In the genomic region with DNA sequence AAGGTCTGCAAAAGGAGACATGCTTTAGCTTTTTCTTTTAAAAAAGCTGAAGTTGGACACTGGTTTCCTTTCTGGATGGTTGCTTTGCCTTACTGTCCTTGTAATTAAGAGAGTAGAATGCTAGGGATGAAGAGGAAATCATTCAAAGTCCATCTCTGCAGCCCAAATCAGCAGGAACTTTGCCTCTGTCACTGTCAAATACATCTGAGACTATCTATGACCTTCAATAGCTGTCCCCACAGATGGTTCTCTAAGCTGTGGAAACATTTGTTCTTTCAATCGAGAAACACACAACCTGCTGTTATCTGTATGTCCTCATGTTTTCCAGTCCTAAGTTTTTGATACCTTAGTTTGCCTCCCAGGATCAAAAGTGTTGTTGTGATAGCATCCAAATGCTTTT, we compare ENCODE assay signal across 15 cellular contexts.
DNase-seq lines count a peak whose midpoint lies in the region; ATAC-seq and TF ChIP-seq lines count a peak whose summit lies in the region.
"Had no signal": no experiment of that assay in that cellular context is flagged by ENCODE, and none has a peak within 500 bp of the region (broad histone marks: within the 10 kb centered on the region; RNA-seq: fewer than 3 reads in every experiment).

No MANE protein-coding gene starts in this region.

- DNase-seq in Panc1 (ENCODE audit: low read depth, low spot score) (no peak), esophagus muscularis mucosa (ENCODE audit: extremely low spot score) (no peak), tibial artery (no peak), putamen (ENCODE audit: low spot score) (no peak), 8988T (no peak), NCI-H187 treated with DMSO at 0.1 percent for 48 hours (lab: John Stamatoyannopoulos, UW) (no peak)
- DNase-seq: COR-L47, GF-D8, KG1, NCI-H1436, NCI-H2081 treated with DMSO at 0.1 percent for 48 hours, NCI-H510A treated with DMSO at 0.1 percent for 48 hours, NCI-H82, PC-9 had no signal

- H3K27ac ChIP-seq in Panc1 (ENCODE audit: low read length) (peak overlapping the region; percentile 11; the same call in 1 of the 2 replicates), esophagus muscularis mucosa (replicated peaks in 1 of 4) (peak overlapping the region; percentile 85 to 97 (median 94)), muscle layer of duodenum (ENCODE audit: low read length) (peak overlapping the region; percentile 33), tibial artery (peak overlapping the region; percentile 80 to 91)
- H3K27ac ChIP-seq: PC-9 had no signal

- no TSS peak for BruUV-seq in Panc1 (replicated peaks; lab: Mats Ljungman, UMichigan)

- WGBS in esophagus muscularis mucosa, result 43% methylated on average over 1 of the region's 1 CpG

- POLR2A ChIA-PET in Panc1 (lab: Charles Lee), result interaction anchor here (0.6 kb wide), 1 partner anchor 324 kb away, joined by 5 read pairs; no protein-coding TSS in a partner anchor

- H3K4me1 ChIP-seq in Panc1 (ENCODE audit: control insufficient read depth, insufficient read depth, low read length) (peaks cover 41% of the 10 kb centered on the region), esophagus muscularis mucosa (peaks cover 94 to 100% (median 100%) of the 10 kb centered on the region in 4 donors), muscle layer of duodenum (ENCODE audit: control insufficient read depth in 1 of 2, insufficient read depth in 2 of 2, low read length in 2 of 2) (peaks cover 23 to 59% of the 10 kb centered on the region in 2 donors), tibial artery (peaks cover 0 to 100% (median 83%) of the 10 kb centered on the region in 4 donors)

- no peak for ATAC-seq in Panc1

- no peak for TF ChIP-seq POLR2A in esophagus muscularis mucosa (IDR thresholded peaks at IDR 0.05; ENCODE audit: low read depth)

- no peaks in the 10 kb centered on the region for H3K36me3 ChIP-seq in Panc1 (ENCODE audit: control insufficient read depth, insufficient read depth, low read length)
- H3K36me3 ChIP-seq in esophagus muscularis mucosa, result peaks cover 0 to 7% (median 0%) of the 10 kb centered on the region in 4 donors
- no peaks in the 10 kb centered on the region for H3K36me3 ChIP-seq in muscle layer of duodenum (ENCODE audit: control insufficient read depth in 1 of 2, insufficient read depth in 2 of 2, low read length in 2 of 2)
- H3K36me3 ChIP-seq in tibial artery, result peaks cover 10 to 23% (median 18%) of the 10 kb centered on the region in 3 donors

- TF ChIP-seq CTCF in Panc1 (IDR thresholded peaks at IDR 0.05) (no peak), esophagus muscularis mucosa (IDR thresholded peaks at IDR 0.05) (no peak), tibial artery (IDR thresholded peaks at IDR 0.05) (no peak)

- in situ Hi-C loops in Panc1 (cut with HindIII; ENCODE audit: low pct_unique_long_range_greater_than_20kb, low sequenced_read_pairs), result no loop called here

- TF ChIP-seq EP300 in esophagus muscularis mucosa (IDR thresholded peaks at IDR 0.05), result no peak

- H3K4me3 ChIP-seq in Panc1 (ENCODE audit: low read depth in 2 of 2, low read length in 2 of 2) (no peak overlapping the region), esophagus muscularis mucosa (no peak overlapping the region), muscle layer of duodenum (ENCODE audit: low read depth in 1 of 2, low read length in 2 of 2) (no peak overlapping the region), tibial artery (no peak overlapping the region)
- H3K4me3 ChIP-seq: PC-9 had no signal

- H3K9me3 ChIP-seq in Panc1 (ENCODE audit: control insufficient read depth, insufficient read depth, low read depth, low read length), result no peaks in the 10 kb centered on the region
- H3K9me3 ChIP-seq in esophagus muscularis mucosa, result no peaks in the 10 kb centered on the region
- no peaks in the 10 kb centered on the region for H3K9me3 ChIP-seq in muscle layer of duodenum (ENCODE audit: control insufficient read depth in 1 of 2, low read length in 2 of 2)
- no peaks in the 10 kb centered on the region for H3K9me3 ChIP-seq in tibial artery

- intact Hi-C loops in Panc1 (cut with micrococcal nuclease; ENCODE audit: unreplicated experiment) (no loop called here), esophagus muscularis mucosa (cut with DNase I) (no loop called here), tibial artery (cut with DNase I; ENCODE audit: low total_unique reads) (no loop called here)

- CTCF ChIA-PET in Panc1 (lab: Charles Lee), result no interaction called here

- H3K27me3 ChIP-seq in Panc1 (ENCODE audit: control insufficient read depth, insufficient read depth, low read length) (no peaks in the 10 kb centered on the region), esophagus muscularis mucosa (no peaks in the 10 kb centered on the region), muscle layer of duodenum (ENCODE audit: low read depth, low read length) (no peaks in the 10 kb centered on the region), tibial artery (no peaks in the 10 kb centered on the region)

Comparison
In these comparisons a context has a peak if more than half of its experiments do, and no peak if none do; other contexts are left out.
1. H3K27ac ChIP-seq: peak in every context shown above with its lines; median percentile 94 in esophagus muscularis mucosa; 86 in tibial artery; 33 in muscle layer of duodenum; 11 in Panc1.